In the genomic region with DNA sequence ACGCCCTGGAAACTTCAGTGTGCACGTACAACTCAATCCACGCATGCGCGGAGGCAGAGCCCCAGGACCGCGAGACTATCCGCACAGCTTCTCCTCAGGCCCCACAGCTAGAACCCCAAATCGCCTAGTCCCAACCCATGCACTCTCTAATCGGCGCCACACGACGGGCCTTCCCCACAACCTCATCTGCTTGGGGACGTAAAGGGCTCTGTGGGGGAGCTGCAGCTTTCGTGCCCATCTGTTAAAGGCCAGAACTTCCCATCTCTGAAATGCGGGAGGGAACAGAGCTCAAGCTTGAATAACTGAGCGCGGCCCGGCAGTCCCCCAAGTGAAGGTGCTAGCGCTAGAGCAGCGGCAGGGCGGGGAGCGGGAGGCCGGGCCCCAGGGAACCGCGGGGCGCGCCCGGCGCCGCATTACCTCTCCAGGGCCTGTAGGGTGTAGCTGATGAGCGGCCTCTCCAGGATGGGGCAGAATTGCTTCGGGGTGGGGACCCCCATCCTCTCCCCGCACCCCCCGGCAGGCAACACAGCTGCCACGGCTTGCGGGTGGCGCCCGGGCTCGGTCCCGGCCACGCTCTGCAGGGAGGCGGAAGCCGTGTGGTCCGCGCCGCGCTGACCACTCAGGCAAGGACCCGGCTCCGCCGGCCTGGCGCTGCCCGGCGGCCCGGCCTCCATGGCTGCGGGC, we compare ENCODE assay signal across 8 cellular contexts. TPM values are rescaled to one million over a fixed set of nuclear protein-coding genes. Genes with fewer than 3 reads are reported as not detected.
DNase-seq lines count a peak whose midpoint lies in the region; ATAC-seq and TF ChIP-seq lines count a peak whose summit lies in the region.

No MANE protein-coding gene starts in this region.

- peak overlapping the region; percentile 97 for H2AFZ ChIP-seq in PC-3 (ENCODE audit: low read length)

- no TSS peak for BruUV-seq in PC-3 (replicated peaks; lab: Mats Ljungman, UMichigan)

- no peaks in the 10 kb centered on the region for H3K27me3 ChIP-seq in PC-3 (ENCODE audit: low read length)
- H3K27me3 ChIP-seq in esophagus squamous epithelium = no peaks in the 10 kb centered on the region
- H3K27me3 ChIP-seq in muscle layer of duodenum (ENCODE audit: low read depth, low read length) = no peaks in the 10 kb centered on the region

- intact Hi-C loops in PC-3 (cut with micrococcal nuclease) = loop anchor here (2.0 to 5.0 kb wide), 2 partner anchors 74 to 103 kb away; no protein-coding TSS in a partner anchor
- intact Hi-C loops in esophagus squamous epithelium (cut with DNase I) = no loop called here

- H3K79me2 ChIP-seq in PC-3 (ENCODE audit: low read length) = no peaks in the 10 kb centered on the region

- ATAC-seq in GM21447 (IDR thresholded peaks at IDR 0.05; ENCODE audit: unreplicated experiment) (peak; percentile 89), PC-3 (peak; percentile 78)

- H4K20me1 ChIP-seq in PC-3 (ENCODE audit: low read length) = no peaks in the 10 kb centered on the region

- H3K4me2 ChIP-seq in PC-3 (ENCODE audit: low read length) = peak overlapping the region; percentile 94

- H3K27ac ChIP-seq in PC-3 (ENCODE audit: low read length) (peak overlapping the region; percentile 83), esophagus squamous epithelium (peak overlapping the region; percentile 90 to 98 (median 98)), muscle layer of duodenum (ENCODE audit: low read length) (peak overlapping the region; percentile 93)

- peaks cover 43% of the 10 kb centered on the region for H3K4me1 ChIP-seq in PC-3 (ENCODE audit: insufficient read depth, low read length)
- peaks cover 0 to 23% (median 14%) of the 10 kb centered on the region in 3 donors for H3K4me1 ChIP-seq in esophagus squamous epithelium
- H3K4me1 ChIP-seq in muscle layer of duodenum (ENCODE audit: control insufficient read depth in 1 of 2, insufficient read depth in 2 of 2, low read length in 2 of 2) = peaks cover 0 to 17% of the 10 kb centered on the region in 2 donors

- H3K9me2 ChIP-seq in PC-3 (replicated peaks; ENCODE audit: low read length) = no peaks in the 10 kb centered on the region

- POLR2A ChIA-PET in PC-3 (lab: Charles Lee; ENCODE audit: unreplicated experiment) = interaction anchor here (0.6 to 1.3 kb wide), 3 partner anchors 70 to 311 kb away, joined by 3 to 6 read pairs (median 4); no protein-coding TSS in a partner anchor

- H3F3A ChIP-seq in PC-3 (ENCODE audit: low read length, unreplicated experiment) = no peaks in the 10 kb centered on the region

- H3K4me3 ChIP-seq in PC-3 (ENCODE audit: low read length) (peak overlapping the region; percentile 71), esophagus squamous epithelium (peak overlapping the region; percentile 59 to 87 (median 72)), muscle layer of duodenum (ENCODE audit: low read depth in 1 of 2, low read length in 2 of 2) (peak overlapping the region; percentile 75 to 85)

- peak; percentile 38; the same call in 1 of the 2 replicates for TF ChIP-seq CTCF in PC-3 (conservative IDR thresholded peaks at IDR 0.05; ENCODE audit: low read depth, low read length)
- TF ChIP-seq CTCF in esophagus squamous epithelium (IDR thresholded peaks at IDR 0.05) = peak in 4 of 6 experiments; percentile 24 to 59 (median 48)

- peak overlapping the region; percentile 81 for H3K9ac ChIP-seq in PC-3 (ENCODE audit: low read length)

- H3K9me3 ChIP-seq in PC-3 (ENCODE audit: low read length) (no peaks in the 10 kb centered on the region), esophagus squamous epithelium (no peaks in the 10 kb centered on the region), muscle layer of duodenum (ENCODE audit: control insufficient read depth in 1 of 2, low read length in 2 of 2) (no peaks in the 10 kb centered on the region)

- H3K36me3 ChIP-seq in PC-3 (ENCODE audit: low read depth, low read length) = no peaks in the 10 kb centered on the region
- H3K36me3 ChIP-seq in esophagus squamous epithelium = no peaks in the 10 kb centered on the region
- peaks cover 0 to 9% of the 10 kb centered on the region in 2 donors for H3K36me3 ChIP-seq in muscle layer of duodenum (ENCODE audit: control insufficient read depth in 1 of 2, insufficient read depth in 2 of 2, low read length in 2 of 2)

- WGBS in esophagus squamous epithelium, 2 donors = 0% methylated on average over 2 of the region's 56 CpGs; no CpG with 5 or more reads in 1 of the 2 donors

- peak in 2 of 4 donors; percentile 59 to 81 for TF ChIP-seq POLR2A in esophagus squamous epithelium (IDR thresholded peaks at IDR 0.05)

- DNase-seq in D341Med (ENCODE audit: low spot score) (peak; percentile 56), HuH-7 (ENCODE audit: low spot score) (peak; percentile 85), PC-3 (peak; percentile 71), esophagus squamous epithelium (lab: John Stamatoyannopoulos, UW) (peak; percentile 33)
- DNase-seq in activated T-cell treated with anti-CD3 and anti-CD28 coated beads, Interleukin-2, amount 50 U/mL, for 48 hours = peak; percentile 88 to 89
- DNase-seq in stimulated activated CD8-positive, alpha-beta memory T cell treated with anti-CD3 and anti-CD28 coated beads, Interleukin-7, amount 100 ng/mL, for 24 hours (ENCODE audit: low read depth) = peak; percentile 63

- CTCF ChIA-PET in PC-3 (lab: Charles Lee) = no interaction called here

RNA-seq across cellular contexts. Expression of a gene that starts 0.5 kb away (rescaled TPM):
- total RNA-seq in PC-3 (2014; rRNA removed) (0.75 and 1.2 TPM in 2 replicates), esophagus squamous epithelium (1 to 10 TPM in 2 of 4 donors, under 1 TPM in 2; 0.26 to 1.9 (median 0.85) TPM)

RNA-seq across cellular contexts. Expression of a gene that starts 44.7 kb away (rescaled TPM):
- 0.22 and 0.63 TPM in 2 replicates for total RNA-seq in PC-3 (2014; rRNA removed)
- total RNA-seq in esophagus squamous epithelium = 1 to 10 TPM in 3 of 4 donors, under 1 TPM in 1; 0.70 to 2.8 (median 2.6) TPM

Comparison
In these comparisons a context has a peak if more than half of its experiments do, and no peak if none do; other contexts are left out.
1. Peak in every context shown above with its lines: DNase-seq, ATAC-seq, H3K4me3 ChIP-seq and H3K27ac ChIP-seq.
2. DNase-seq: peak in every context shown above with its lines; median percentile 88 in activated T-cell treated with anti-CD3 and anti-CD28 coated beads, Interleukin-2, amount 50 U/mL, for 48 hours; 85 in HuH-7; 71 in PC-3; 63 in stimulated activated CD8-positive, alpha-beta memory T cell treated with anti-CD3 and anti-CD28 coated beads, Interleukin-7, amount 100 ng/mL, for 24 hours; 56 in D341Med; 33 in esophagus squamous epithelium.